In the genomic region with DNA sequence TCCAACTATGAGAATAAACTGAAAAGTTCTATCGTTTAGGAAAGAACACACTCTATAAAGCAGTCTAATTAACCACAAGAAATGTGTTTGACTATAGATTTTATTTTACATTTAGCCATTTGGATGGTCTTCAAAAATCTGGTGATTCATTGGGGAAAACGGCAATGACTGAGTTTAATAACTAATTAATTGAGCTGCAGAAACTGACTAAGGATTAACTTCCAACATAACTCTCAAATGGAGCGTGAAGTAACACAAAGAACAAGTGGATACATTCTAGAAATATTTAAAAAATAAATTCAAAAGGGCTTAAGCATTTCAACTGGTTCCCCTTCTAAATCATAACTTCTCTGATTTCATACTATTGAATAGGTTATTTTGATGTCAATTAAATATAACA, we compare ENCODE assay signal across 25 cellular contexts.
"Had no signal": no experiment of that assay in that cellular context is flagged by ENCODE, and none has a peak within 500 bp of the region (broad histone marks: within the 10 kb centered on the region; RNA-seq: fewer than 3 reads in every experiment).

No MANE protein-coding gene starts in this region.

- DNase-seq: colonic mucosa; cortex of kidney; effector CD8-positive, alpha-beta T cell; effector memory CD8-positive, alpha-beta T cell; endodermal cell; esophagus squamous epithelium; foreskin fibroblast; foreskin melanocyte; gastrocnemius medialis; glutamatergic neuron; head of caudate nucleus; heart right ventricle; hippocampal formation; left cardiac atrium; left lung; left ventricle myocardium superior; lower lobe of right lung; mesenchymal stem cell; mucosa of descending colon; naive B cell had no signal

- H3K9me3 ChIP-seq: colonic mucosa, gastrocnemius medialis, lower lobe of right lung had no signal

- FAIRE-seq: endometrium, keratinocyte had no signal

- H3K4me3 Mint-ChIP-seq: dendritic cell treated with granulocyte-macrophage colony-stimulating factor and Interleukin-4, amounts not matched to agents 40 ng/mL and 50 ng/mL, for 4 days; effector memory CD8-positive, alpha-beta T cell; endodermal cell; mesothelial cell of epicardium; naive B cell had no signal

- H3K27ac ChIP-seq: colonic mucosa, epithelial cell of prostate, esophagus squamous epithelium, gastrocnemius medialis, heart right ventricle, left lung, lower lobe of right lung had no signal

- H3K4me1 Mint-ChIP-seq: endodermal cell, mesothelial cell of epicardium, naive B cell had no signal

- H3K27me3 ChIP-seq: colonic mucosa, esophagus squamous epithelium, gastrocnemius medialis, heart right ventricle, left lung had no signal

- H3K4me3 ChIP-seq: colonic mucosa, esophagus squamous epithelium, gastrocnemius medialis, heart right ventricle, left lung, lower lobe of right lung, mucosa of descending colon had no signal

- H3K27ac Mint-ChIP-seq: dendritic cell treated with granulocyte-macrophage colony-stimulating factor and Interleukin-4, amounts not matched to agents 40 ng/mL and 50 ng/mL, for 4 days; effector memory CD8-positive, alpha-beta T cell; endodermal cell; mesothelial cell of epicardium; naive B cell had no signal

- H3K27me3 Mint-ChIP-seq: dendritic cell treated with granulocyte-macrophage colony-stimulating factor and Interleukin-4, amounts not matched to agents 40 ng/mL and 50 ng/mL, for 4 days; effector memory CD8-positive, alpha-beta T cell; naive B cell had no signal

- ATAC-seq: effector memory CD8-positive, alpha-beta T cell; gastrocnemius medialis; heart right ventricle; left cardiac atrium; left lung; left ventricle myocardium superior; lower lobe of right lung; mucosa of descending colon had no signal

- H3K4me1 ChIP-seq: colonic mucosa, esophagus squamous epithelium, gastrocnemius medialis, heart right ventricle, left lung, lower lobe of right lung had no signal

- H3K36me3 Mint-ChIP-seq: mesothelial cell of epicardium, naive B cell had no signal

- H3K36me3 ChIP-seq: colonic mucosa, esophagus squamous epithelium, gastrocnemius medialis, heart right ventricle, left lung, lower lobe of right lung had no signal
